Comparison of ENCODE assay signal across 31 cellular contexts in genomic region chr1:153245466-153245865, GRCh38. TPM values are rescaled to one million over a fixed set of nuclear protein-coding genes. Genes with fewer than 3 reads are reported as not detected.
"Had no signal": no experiment of that assay in that cellular context is flagged by ENCODE, and none has a peak within 500 bp of the region (broad histone marks: within the 10 kb centered on the region; RNA-seq: fewer than 3 reads in every experiment).

No MANE protein-coding gene starts in this region.

- H3K9me3 ChIP-seq: ascending aorta had no signal

- H3K27ac ChIP-seq: ascending aorta, cardiac muscle cell, VCaP had no signal

- H3K4me1 ChIP-seq: ascending aorta had no signal

- H3K4me3 ChIP-seq: ascending aorta, cardiac muscle cell had no signal

- DNase-seq: activated B cell treated with CpG ODN at 0.5 μM for 24 hours; activated CD4-positive, alpha-beta memory T cell treated with anti-CD3 and anti-CD28 coated beads, Interleukin-2, amount 10 ng/mL, durations not matched to agents 7 days and 5 days; activated CD4-positive, alpha-beta T cell treated with anti-CD3 and anti-CD28 coated beads for 4 hours; activated CD4-positive, alpha-beta T cell treated with anti-CD3 and anti-CD28 coated beads, Interleukin-2, amount 10 ng/mL, durations not matched to agents 7 days and 5 days; activated CD4-positive, alpha-beta T cell treated with anti-CD3 and anti-CD28 coated beads, Interleukin-2, amount 50 U/mL, for 4 hours; activated CD4-positive, CD25-positive, alpha-beta regulatory T cell treated with anti-CD3 and anti-CD28 coated beads, Interleukin-2, amount 50 U/mL, for 72 hours; activated CD8-positive, alpha-beta memory T cell treated with anti-CD3 and anti-CD28 coated beads for 24 hours; activated CD8-positive, alpha-beta memory T cell treated with anti-CD3 and anti-CD28 coated beads, Interleukin-2, amount 10 ng/mL, durations not matched to agents 7 days and 5 days; activated CD8-positive, alpha-beta memory T cell treated with anti-CD3 and anti-CD28 coated beads, Interleukin-2, amount 50 U/mL, for 48 hours; activated effector memory CD4-positive, alpha-beta T cell treated with Interleukin-2 at 50 U/mL for 16 hours; activated gamma-delta T cell; activated naive CD4-positive, alpha-beta T cell treated with anti-CD3 and anti-CD28 coated beads, Interleukin-2, amount 10 ng/mL, durations not matched to agents 7 days and 5 days; activated naive CD4-positive, alpha-beta T cell treated with Interleukin-2 at 50 U/mL for 16 hours; activated naive CD8-positive, alpha-beta T cell treated with anti-CD3 and anti-CD28 coated beads, Interleukin-2, amount 10 ng/mL, durations not matched to agents 7 days and 5 days; activated naive CD8-positive, alpha-beta T cell treated with anti-CD3 and anti-CD28 coated beads, Interleukin-2, amount 50 U/mL, for 24 hours; activated T-cell treated with anti-CD3 and anti-CD28 coated beads, Interleukin-2, amount 50 U/mL, for 24 hours; activated T-cell treated with anti-CD3 and anti-CD28 coated beads, Interleukin-2, amount 50 U/mL, for 48 hours; amygdala; anterior cingulate cortex; caudate nucleus; cerebellar nuclear complex; T-cell; T-helper 17 cell had no signal

- H3K27me3 ChIP-seq: ascending aorta, cardiac muscle cell had no signal

- ATAC-seq: activated CD8-positive, alpha-beta memory T cell treated with anti-CD3 and anti-CD28 coated beads, Interleukin-2, amount 10 ng/mL, durations not matched to agents 7 days and 5 days; activated CD8-positive, alpha-beta T cell treated with anti-CD3 and anti-CD28 coated beads, Interleukin-2, amount 10 ng/mL, durations not matched to agents 7 days and 5 days; activated naive CD8-positive, alpha-beta T cell treated with anti-CD3 and anti-CD28 coated beads, Interleukin-2, amount 50 U/mL, for 24 hours; T-cell; T-helper 17 cell had no signal

- H3K36me3 ChIP-seq: ascending aorta, cardiac muscle cell had no signal

RNA-seq across cellular contexts. Expression of gene LORICRIN, which starts 14.0 kb away (rescaled TPM):
- total RNA-seq: activated CD4-positive, alpha-beta memory T cell treated with anti-CD3 and anti-CD28 coated beads, Interleukin-2, amount 10 ng/mL, durations not matched to agents 7 days and 5 days; activated CD4-positive, alpha-beta T cell treated with anti-CD3 and anti-CD28 coated beads, Interleukin-2, amount 10 ng/mL, durations not matched to agents 7 days and 5 days; activated CD8-positive, alpha-beta memory T cell treated with anti-CD3 and anti-CD28 coated beads, Interleukin-2, amount 10 ng/mL, durations not matched to agents 7 days and 5 days; activated CD8-positive, alpha-beta T cell treated with anti-CD3 and anti-CD28 coated beads, Interleukin-2, amount 10 ng/mL, durations not matched to agents 7 days and 5 days; activated naive CD8-positive, alpha-beta T cell treated with anti-CD3 and anti-CD28 coated beads, Interleukin-2, amount 10 ng/mL, durations not matched to agents 7 days and 5 days; activated T-helper 2 cell treated with anti-CD3 and anti-CD28 coated beads, Interferon-gamma antibody, Interleukin-2, Interleukin-4, amounts not matched to agents 10 μg/mL and 5 μg/mL and 100 μg/mL, durations not matched to agents 14 hours and 24 hours and 36 hours; ascending aorta; bronchial epithelial cell; cardiac muscle cell; T-helper 1 cell treated with Interleukin-12 subunit alpha and Interleukin-12 subunit beta and Interleukin-4 antibody, amounts not matched to agents 30 ng/mL and 1 ng/mL, for 36 hours; T-helper 17 cell; T-helper 2 cell treated with Interferon-gamma antibody and Interleukin-4, amounts not matched to agents 100 ng/mL and 5 ng/mL, for 36 hours had no signal

RNA-seq across cellular contexts. Expression of gene PRR9, which starts 28.1 kb away (rescaled TPM):
- total RNA-seq: activated B cell treated with CpG ODN at 0.5 μM for 24 hours; activated CD4-positive, alpha-beta memory T cell treated with anti-CD3 and anti-CD28 coated beads, Interleukin-2, amount 10 ng/mL, durations not matched to agents 7 days and 5 days; activated CD4-positive, alpha-beta T cell treated with anti-CD3 and anti-CD28 coated beads, Interleukin-2, amount 10 ng/mL, durations not matched to agents 7 days and 5 days; activated CD8-positive, alpha-beta memory T cell treated with anti-CD3 and anti-CD28 coated beads, Interleukin-2, amount 10 ng/mL, durations not matched to agents 7 days and 5 days; activated CD8-positive, alpha-beta T cell treated with anti-CD3 and anti-CD28 coated beads, Interleukin-2, amount 10 ng/mL, durations not matched to agents 7 days and 5 days; activated naive CD8-positive, alpha-beta T cell treated with anti-CD3 and anti-CD28 coated beads, Interleukin-2, amount 10 ng/mL, durations not matched to agents 7 days and 5 days; activated T-helper 2 cell treated with anti-CD3 and anti-CD28 coated beads, Interferon-gamma antibody, Interleukin-2, Interleukin-4, amounts not matched to agents 10 μg/mL and 5 μg/mL and 100 μg/mL, durations not matched to agents 14 hours and 24 hours and 36 hours; ascending aorta; bronchial epithelial cell; cardiac muscle cell; T-cell; T-helper 1 cell treated with Interleukin-12 subunit alpha and Interleukin-12 subunit beta and Interleukin-4 antibody, amounts not matched to agents 30 ng/mL and 1 ng/mL, for 36 hours; T-helper 17 cell; T-helper 2 cell treated with Interferon-gamma antibody and Interleukin-4, amounts not matched to agents 100 ng/mL and 5 ng/mL, for 36 hours had no signal

RNA-seq across cellular contexts. Expression of gene LELP1, which starts 42.2 kb away (rescaled TPM):
- total RNA-seq: activated B cell treated with CpG ODN at 0.5 μM for 24 hours; activated CD4-positive, alpha-beta memory T cell treated with anti-CD3 and anti-CD28 coated beads, Interleukin-2, amount 10 ng/mL, durations not matched to agents 7 days and 5 days; activated CD4-positive, alpha-beta T cell treated with anti-CD3 and anti-CD28 coated beads, Interleukin-2, amount 10 ng/mL, durations not matched to agents 7 days and 5 days; activated CD8-positive, alpha-beta memory T cell treated with anti-CD3 and anti-CD28 coated beads, Interleukin-2, amount 10 ng/mL, durations not matched to agents 7 days and 5 days; activated CD8-positive, alpha-beta T cell treated with anti-CD3 and anti-CD28 coated beads, Interleukin-2, amount 10 ng/mL, durations not matched to agents 7 days and 5 days; activated naive CD8-positive, alpha-beta T cell treated with anti-CD3 and anti-CD28 coated beads, Interleukin-2, amount 10 ng/mL, durations not matched to agents 7 days and 5 days; activated T-helper 2 cell treated with anti-CD3 and anti-CD28 coated beads, Interferon-gamma antibody, Interleukin-2, Interleukin-4, amounts not matched to agents 10 μg/mL and 5 μg/mL and 100 μg/mL, durations not matched to agents 14 hours and 24 hours and 36 hours; ascending aorta; bronchial epithelial cell; cardiac muscle cell; T-cell; T-helper 1 cell treated with Interleukin-12 subunit alpha and Interleukin-12 subunit beta and Interleukin-4 antibody, amounts not matched to agents 30 ng/mL and 1 ng/mL, for 36 hours; T-helper 17 cell; T-helper 2 cell treated with Interferon-gamma antibody and Interleukin-4, amounts not matched to agents 100 ng/mL and 5 ng/mL, for 36 hours had no signal
